In genomic region chr9:101398335-101398929, GRCh38 we compare ENCODE assay signal across 8 cellular contexts. TPM values are rescaled to one million over a fixed set of nuclear protein-coding genes. Genes with fewer than 3 reads are reported as not detected.
DNase-seq lines count a peak whose midpoint lies in the region; ATAC-seq and TF ChIP-seq lines count a peak whose summit lies in the region.

Gene MRPL50 (minus strand): TSS chr9:101398618. CDS start chr9:101398592, 26 bp downstream.
Gene ZNF189 (plus strand): TSS chr9:101398851. CDS start chr9:101399157, 306 bp downstream.

- no peaks in the 10 kb centered on the region for H3F3A ChIP-seq in MM.1S (ENCODE audit: insufficient read depth, low read length)
- H3F3A ChIP-seq in neural progenitor cell (ENCODE audit: low read depth) = no peaks in the 10 kb centered on the region

- peaks cover 58% of the 10 kb centered on the region for H3K9me3 Mint-ChIP-seq in neural progenitor cell

- peaks cover 23% of the 10 kb centered on the region for H3K4me1 Mint-ChIP-seq in neural progenitor cell

- H3K9me3 ChIP-seq in ES-I3 (ENCODE audit: control insufficient read depth, insufficient read depth, low read length) (peaks cover 5% of the 10 kb centered on the region; the same call in 1 of the 2 replicates), HAP-1 (0 out of 2 replicates have a peak, but pooled peaks cover 4% of the 10 kb centered on the region), MM.1S (replicated peaks; ENCODE audit: insufficient read depth, low read length) (no peaks in the 10 kb centered on the region), neural progenitor cell (ENCODE audit: low read depth) (peaks cover 10% of the 10 kb centered on the region)

- in situ Hi-C loops in HAP-1 (cut with MboI; ENCODE audit: low sequenced_read_pairs) = no loop called here

- H3K79me2 ChIP-seq in MM.1S (ENCODE audit: low read length) = peaks cover 96% of the 10 kb centered on the region
- peaks cover 79% of the 10 kb centered on the region for H3K79me2 ChIP-seq in neural progenitor cell (ENCODE audit: low read depth)

- TF ChIP-seq CTCF in MM.1S (IDR thresholded peaks at IDR 0.05; ENCODE audit: low read length) (no peak), foreskin keratinocyte (conservative IDR thresholded peaks at IDR 0.05) (no peak), neural progenitor cell (IDR thresholded peaks at IDR 0.05) (no peak)

- no peaks in the 10 kb centered on the region; the same call in 1 of the 2 replicates for H3K36me3 ChIP-seq in ES-I3 (ENCODE audit: insufficient read depth, low read length)
- peaks cover 46% of the 10 kb centered on the region for H3K36me3 ChIP-seq in HAP-1 (replicated peaks)
- peaks cover 43% of the 10 kb centered on the region for H3K36me3 ChIP-seq in MM.1S (replicated peaks; ENCODE audit: insufficient read depth, low read length)
- H3K36me3 ChIP-seq in neural progenitor cell = peaks cover 32% of the 10 kb centered on the region

- peaks cover 5% of the 10 kb centered on the region for H3K27me3 Mint-ChIP-seq in neural progenitor cell (ENCODE audit: insufficient read depth, low read depth)

- H3K27me3 ChIP-seq in HAP-1 (ENCODE audit: low read depth) (no peaks in the 10 kb centered on the region), MM.1S (replicated peaks; ENCODE audit: insufficient read depth, low read length) (no peaks in the 10 kb centered on the region), foreskin keratinocyte (no peaks in the 10 kb centered on the region), neural progenitor cell (no peaks in the 10 kb centered on the region)

- H3K4me2 ChIP-seq in MM.1S (ENCODE audit: low read depth, low read length) (peak within 1 kb of the TSS; percentile 84), neural progenitor cell (peak within 1 kb of the TSS; percentile 95)

- ATAC-seq in foreskin keratinocyte = peak; percentile 98

- H3K4me1 ChIP-seq in ES-I3 (ENCODE audit: insufficient read depth, low read length) (peaks cover 7% of the 10 kb centered on the region; the same call in 1 of the 2 replicates), HAP-1 (peaks cover 5% of the 10 kb centered on the region; the same call in 1 of the 2 replicates), MM.1S (ENCODE audit: low read length) (peaks cover 23% of the 10 kb centered on the region), foreskin keratinocyte (peaks cover 6% of the 10 kb centered on the region), neural progenitor cell (peaks cover 13% of the 10 kb centered on the region)

- H3K36me3 Mint-ChIP-seq in neural progenitor cell = peaks cover 66% of the 10 kb centered on the region

- peak within 1 kb of the TSS; percentile 97 for H3K27ac Mint-ChIP-seq in neural progenitor cell

- H2AFZ ChIP-seq in MM.1S (ENCODE audit: low read length) = peak within 1 kb of the TSS; percentile 92
- peak within 1 kb of the TSS; percentile 91 for H2AFZ ChIP-seq in neural progenitor cell (replicated peaks)

- peak within 1 kb of the TSS; percentile 63 for H3K4me3 ChIP-seq in HAP-1
- H3K4me3 ChIP-seq in MM.1S (ENCODE audit: low read length) = peak within 1 kb of the TSS; percentile 77
- H3K4me3 ChIP-seq in neural progenitor cell = peak within 1 kb of the TSS; percentile 69

- H4K20me1 ChIP-seq in MM.1S (ENCODE audit: insufficient read depth, low read length) = no peaks in the 10 kb centered on the region
- H4K20me1 ChIP-seq in neural progenitor cell (ENCODE audit: low read depth) = no peaks in the 10 kb centered on the region

- H3K4me3 Mint-ChIP-seq in neural progenitor cell = peak within 1 kb of the TSS; percentile 97

- H3K9ac ChIP-seq in ES-I3 (ENCODE audit: low read depth, low read length) = peak within 1 kb of the TSS; percentile 82
- H3K9ac ChIP-seq in MM.1S (ENCODE audit: low read length) = peak within 1 kb of the TSS; percentile 88
- peak within 1 kb of the TSS; percentile 86 for H3K9ac ChIP-seq in neural progenitor cell

- DNase-seq in HAP-1 (ENCODE audit: low spot score in 2 of 2) (peak; percentile 96 to 97), MM.1S (peak; percentile 99), SIG-M5 (lab: John Stamatoyannopoulos, UW) (peak; percentile 95), foreskin keratinocyte (peak; percentile 96 to 98), neural progenitor cell (ENCODE audit: low spot score) (peak; percentile 99), stromal cell of bone marrow (ENCODE audit: low read depth) (peak; percentile 99)
- peak; percentile 96 for DNase-seq in activated gamma-delta T cell treated with anti-CD3 and anti-CD28 coated beads, Interleukin-2, amount 50 U/mL, for 16 hours (ENCODE audit: low read depth)

- peak within 1 kb of the TSS; percentile 60 for H3K27ac ChIP-seq in MM.1S (ENCODE audit: low read length)
- peak within 1 kb of the TSS; percentile 88 for H3K27ac ChIP-seq in foreskin keratinocyte
- H3K27ac ChIP-seq in neural progenitor cell = peak within 1 kb of the TSS; percentile 0

- no peaks in the 10 kb centered on the region for H3K9me2 ChIP-seq in MM.1S (replicated peaks; ENCODE audit: insufficient read depth, low read length)

RNA-seq across cellular contexts. Expression of gene MRPL50, which starts in this region (rescaled TPM):
- total RNA-seq in foreskin keratinocyte (13.0 and 14.0 TPM in 2 replicates), neural progenitor cell (ENCODE audit: low replicate concordance) (28.2 and 42.7 TPM in 2 replicates)
- 10.3 and 12.3 TPM in 2 replicates for polyA plus RNA-seq in foreskin keratinocyte

RNA-seq across cellular contexts. Expression of gene ZNF189, which starts in this region (rescaled TPM):
- total RNA-seq in foreskin keratinocyte = 10.4 and 10.9 TPM in 2 replicates
- polyA plus RNA-seq in foreskin keratinocyte = 3.2 and 4.0 TPM in 2 replicates
- 25.9 and 40.2 TPM in 2 replicates for total RNA-seq in neural progenitor cell (ENCODE audit: low replicate concordance)

Comparison
In these comparisons a context has a peak if more than half of its experiments do, and no peak if none do; other contexts are left out.
1. Peak in every context shown above with its lines: DNase-seq, ATAC-seq, H3K4me3 ChIP-seq and H3K27ac ChIP-seq.
2. H3K27ac ChIP-seq: peak in every context shown above with its lines; median percentile 88 in foreskin keratinocyte; 60 in MM.1S; 0 in neural progenitor cell.